ENCODE assay signal across 14 cellular contexts in the genomic region with DNA sequence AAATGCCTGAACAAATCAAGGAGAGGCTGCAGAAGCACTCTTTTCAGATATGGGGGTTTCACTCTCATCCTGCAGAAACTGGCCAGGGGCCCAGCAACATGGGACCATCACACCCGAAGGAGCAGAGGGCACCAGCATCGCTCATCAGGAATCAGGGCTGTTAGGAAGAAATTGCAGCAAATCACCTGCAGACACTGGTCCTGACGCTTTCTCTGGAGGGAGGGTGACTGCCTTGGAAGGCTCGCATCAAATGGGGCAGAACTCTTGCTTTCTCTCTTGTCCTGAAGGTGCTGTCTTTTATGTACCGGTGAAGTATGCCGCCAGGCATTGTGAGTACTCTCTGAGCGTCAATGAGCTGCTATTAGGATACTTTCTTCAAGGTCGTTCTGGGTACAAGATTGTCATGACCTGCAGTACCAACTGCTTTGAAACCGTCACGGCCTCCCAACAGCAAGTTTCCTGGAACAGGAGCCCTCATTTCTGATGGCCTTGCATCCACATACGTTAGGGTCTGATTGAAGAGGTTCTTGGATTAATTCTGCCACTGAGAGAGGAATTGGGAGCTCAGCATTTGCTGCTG.
"Had no signal": no experiment of that assay in that cellular context is flagged by ENCODE, and none has a peak within 500 bp of the region (broad histone marks: within the 10 kb centered on the region; RNA-seq: fewer than 3 reads in every experiment).

No MANE protein-coding gene starts in this region.

- H3K36me3 ChIP-seq: gastroesophageal sphincter, upper lobe of right lung had no signal

- H3K4me3 ChIP-seq: gastroesophageal sphincter, upper lobe of right lung had no signal

- H3K9me3 Mint-ChIP-seq: activated naive CD8-positive, alpha-beta T cell treated with anti-CD3 and anti-CD28 coated beads, Interleukin-2, amount 10 ng/mL, durations not matched to agents 7 days and 5 days; dendritic cell treated with granulocyte-macrophage colony-stimulating factor and Interleukin-4, amounts not matched to agents 40 ng/mL and 50 ng/mL, for 4 days; effector memory CD8-positive, alpha-beta T cell; stimulated activated naive CD8-positive, alpha-beta T cell treated with anti-CD3 and anti-CD28 coated beads, Interleukin-15, amount 100 ng/mL, for 72 hours had no signal

- H3K4me1 Mint-ChIP-seq: activated naive CD8-positive, alpha-beta T cell treated with anti-CD3 and anti-CD28 coated beads, Interleukin-2, amount 10 ng/mL, durations not matched to agents 7 days and 5 days; stimulated activated naive CD8-positive, alpha-beta T cell treated with anti-CD3 and anti-CD28 coated beads, Interleukin-15, amount 100 ng/mL, for 72 hours had no signal

- H3K27me3 Mint-ChIP-seq: activated naive CD8-positive, alpha-beta T cell treated with anti-CD3 and anti-CD28 coated beads, Interleukin-2, amount 10 ng/mL, durations not matched to agents 7 days and 5 days; dendritic cell treated with granulocyte-macrophage colony-stimulating factor and Interleukin-4, amounts not matched to agents 40 ng/mL and 50 ng/mL, for 4 days; stimulated activated naive CD8-positive, alpha-beta T cell treated with anti-CD3 and anti-CD28 coated beads, Interleukin-15, amount 100 ng/mL, for 72 hours had no signal

- H3K9me3 ChIP-seq: gastroesophageal sphincter, upper lobe of right lung had no signal

- H3K4me1 ChIP-seq: gastroesophageal sphincter, upper lobe of right lung had no signal

- H3K27ac ChIP-seq: epithelial cell of prostate, gastroesophageal sphincter, upper lobe of right lung had no signal

- H3K36me3 Mint-ChIP-seq: activated naive CD8-positive, alpha-beta T cell treated with anti-CD3 and anti-CD28 coated beads, Interleukin-2, amount 10 ng/mL, durations not matched to agents 7 days and 5 days; naive thymus-derived CD4-positive, alpha-beta T cell had no signal

- H3K27me3 ChIP-seq: upper lobe of right lung had no signal

- DNase-seq: activated CD4-positive, CD25-positive, alpha-beta regulatory T cell treated with anti-CD3 and anti-CD28 coated beads, Interleukin-2, amount 50 U/mL, for 72 hours; activated naive CD8-positive, alpha-beta T cell treated with anti-CD3 and anti-CD28 coated beads, Interleukin-2, amount 10 ng/mL, durations not matched to agents 7 days and 5 days; activated T-cell treated with anti-CD3 and anti-CD28 coated beads, Interleukin-2, amount 50 U/mL, for 48 hours; anterior cingulate cortex; cerebellar nuclear complex; effector memory CD8-positive, alpha-beta T cell; right cardiac atrium; small intestine; stimulated activated naive CD8-positive, alpha-beta T cell treated with anti-CD3 and anti-CD28 coated beads, Interleukin-15, amount 100 ng/mL, for 72 hours had no signal

- H3K27ac Mint-ChIP-seq: activated naive CD8-positive, alpha-beta T cell treated with anti-CD3 and anti-CD28 coated beads, Interleukin-2, amount 10 ng/mL, durations not matched to agents 7 days and 5 days; dendritic cell treated with granulocyte-macrophage colony-stimulating factor and Interleukin-4, amounts not matched to agents 40 ng/mL and 50 ng/mL, for 4 days; effector memory CD8-positive, alpha-beta T cell; stimulated activated naive CD8-positive, alpha-beta T cell treated with anti-CD3 and anti-CD28 coated beads, Interleukin-15, amount 100 ng/mL, for 72 hours had no signal

- H3K4me3 Mint-ChIP-seq: activated naive CD8-positive, alpha-beta T cell treated with anti-CD3 and anti-CD28 coated beads, Interleukin-2, amount 10 ng/mL, durations not matched to agents 7 days and 5 days; dendritic cell treated with granulocyte-macrophage colony-stimulating factor and Interleukin-4, amounts not matched to agents 40 ng/mL and 50 ng/mL, for 4 days; effector memory CD8-positive, alpha-beta T cell; naive thymus-derived CD4-positive, alpha-beta T cell; stimulated activated naive CD8-positive, alpha-beta T cell treated with anti-CD3 and anti-CD28 coated beads, Interleukin-15, amount 100 ng/mL, for 72 hours had no signal
